Comparison of ENCODE assay signal across 8 cellular contexts in the genomic region with DNA sequence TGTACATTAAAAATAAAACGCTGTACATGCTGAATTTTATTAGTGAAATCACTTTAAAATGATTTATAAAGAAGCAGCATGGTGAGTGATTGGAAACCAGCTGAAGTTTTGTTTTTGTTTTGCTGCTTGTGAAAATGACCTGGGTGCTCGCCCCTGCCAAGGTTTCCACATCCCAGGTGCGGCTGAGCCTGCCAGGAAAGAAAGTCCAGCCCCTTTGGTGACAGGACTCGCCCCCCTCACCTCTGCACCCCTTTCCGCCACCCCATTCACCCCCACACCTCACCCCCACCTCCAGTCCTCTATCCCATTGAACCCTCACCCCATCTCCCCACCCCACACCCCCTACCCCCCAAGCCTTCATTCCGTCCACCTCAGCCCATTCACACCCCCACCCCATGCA. TPM values are rescaled to one million over a fixed set of nuclear protein-coding genes. Genes with fewer than 3 reads are reported as not detected.
DNase-seq lines count a peak whose midpoint lies in the region; ATAC-seq and TF ChIP-seq lines count a peak whose summit lies in the region.
"Not testable (repeated sequence)": the region's sequence is repeated elsewhere in the genome, so short reads cannot be mapped to it uniquely, and the experiment has no call there.

No MANE protein-coding gene starts in this region.

- peak overlapping the region; percentile 91 for H3K27ac ChIP-seq in CD4-positive, CD25-positive, alpha-beta regulatory T cell (ENCODE audit: insufficient read depth, low read length, poor library complexity, severe bottlenecking)
- not testable (repeated sequence) for H3K27ac ChIP-seq in right cardiac atrium (ENCODE audit: low read length); neuronal stem cell (replicated peaks; ENCODE audit: low read length)
- H3K27ac ChIP-seq in tibial artery = peak overlapping the region; percentile 85 to 86

- not testable (repeated sequence) for H3K23ac ChIP-seq in neuronal stem cell (ENCODE audit: low read depth, low read length, poor library complexity)

- H3K27ac Mint-ChIP-seq in CD4-positive, CD25-positive, alpha-beta regulatory T cell = peak overlapping the region in 1 of 3 donors; percentile 98
- peak overlapping the region; percentile 68 for H3K27ac Mint-ChIP-seq in T-helper 1 cell treated with Interleukin-12 subunit alpha and Interleukin-12 subunit beta and Interleukin-4 antibody, amounts not matched to agents 30 μg/mL and 1 μg/mL, for 36 hours
- H3K27ac Mint-ChIP-seq in activated naive CD4-positive, alpha-beta T cell treated with anti-CD3 and anti-CD28 coated beads, Interleukin-2, amount 50 U/mL, for 24 hours = not testable (repeated sequence)
- H3K27ac Mint-ChIP-seq in dendritic cell treated with granulocyte-macrophage colony-stimulating factor and Interleukin-4, amounts not matched to agents 40 ng/mL and 50 ng/mL, for 4 days = peak overlapping the region; percentile 92

- H3K4me3 ChIP-seq in CD4-positive, CD25-positive, alpha-beta regulatory T cell (ENCODE audit: low read depth, low read length) = not testable (repeated sequence)
- peak overlapping the region; percentile 40 for H3K4me3 ChIP-seq in Jurkat, Clone E6-1 (ENCODE audit: low read length)
- H3K4me3 ChIP-seq in right cardiac atrium (ENCODE audit: low read length) (peak overlapping the region; percentile 40), neuronal stem cell (ENCODE audit: low read length in 2 of 2) (peak overlapping the region in 1 of 2 donors; percentile 41), tibial artery (peak overlapping the region; percentile 57 to 76)

- peak in 1 of 3 donors; percentile 5 for DNase-seq in CD4-positive, CD25-positive, alpha-beta regulatory T cell
- not testable (repeated sequence) for DNase-seq in Jurkat, Clone E6-1 (ENCODE audit: low read depth, low spot score); neuronal stem cell (ENCODE audit: low spot score); tibial artery
- DNase-seq in right cardiac atrium = peak in 1 of 3 donors; percentile 31

- peaks cover 22% of the 10 kb centered on the region for H3K27me3 Mint-ChIP-seq in CD4-positive, CD25-positive, alpha-beta regulatory T cell
- peaks cover 21% of the 10 kb centered on the region for H3K27me3 Mint-ChIP-seq in T-helper 1 cell treated with Interleukin-12 subunit alpha and Interleukin-12 subunit beta and Interleukin-4 antibody, amounts not matched to agents 30 μg/mL and 1 μg/mL, for 36 hours (ENCODE audit: low read depth)
- H3K27me3 Mint-ChIP-seq in activated naive CD4-positive, alpha-beta T cell treated with anti-CD3 and anti-CD28 coated beads, Interleukin-2, amount 50 U/mL, for 24 hours = not testable (repeated sequence)
- peaks cover 17% of the 10 kb centered on the region for H3K27me3 Mint-ChIP-seq in dendritic cell treated with granulocyte-macrophage colony-stimulating factor and Interleukin-4, amounts not matched to agents 40 ng/mL and 50 ng/mL, for 4 days

- not testable (repeated sequence) for H3K36me3 ChIP-seq in CD4-positive, CD25-positive, alpha-beta regulatory T cell (ENCODE audit: control insufficient read depth, insufficient read depth, low read length); neuronal stem cell (replicated peaks in 1 of 2; ENCODE audit: control insufficient read depth in 2 of 2, insufficient read depth in 2 of 2, low read length in 2 of 2); tibial artery

- not testable (repeated sequence) for H2AK5ac ChIP-seq in neuronal stem cell (ENCODE audit: low read depth, low read length)

- not testable (repeated sequence) for H3K79me1 ChIP-seq in neuronal stem cell (ENCODE audit: low read depth, low read length)

- not testable (repeated sequence) for TF ChIP-seq CTCF in tibial artery (IDR thresholded peaks at IDR 0.05)

- H3K36me3 Mint-ChIP-seq in CD4-positive, CD25-positive, alpha-beta regulatory T cell; T-helper 1 cell treated with Interleukin-12 subunit alpha and Interleukin-12 subunit beta and Interleukin-4 antibody, amounts not matched to agents 30 μg/mL and 1 μg/mL, for 36 hours (ENCODE audit: low read depth); activated naive CD4-positive, alpha-beta T cell treated with anti-CD3 and anti-CD28 coated beads, Interleukin-2, amount 50 U/mL, for 24 hours: not testable (repeated sequence)
- peaks cover 16% of the 10 kb centered on the region for H3K36me3 Mint-ChIP-seq in dendritic cell treated with granulocyte-macrophage colony-stimulating factor and Interleukin-4, amounts not matched to agents 40 ng/mL and 50 ng/mL, for 4 days (ENCODE audit: low read depth)

- H2AFZ ChIP-seq in neuronal stem cell (ENCODE audit: low read length) = not testable (repeated sequence)

- not testable (repeated sequence) for H3K9ac ChIP-seq in neuronal stem cell (ENCODE audit: low read depth, low read length, poor library complexity)

- peak overlapping the region; percentile 18 for H3K4me2 ChIP-seq in neuronal stem cell (ENCODE audit: insufficient read depth, low read length, poor library complexity, severe bottlenecking)

- not testable (repeated sequence) for H3K18ac ChIP-seq in neuronal stem cell (ENCODE audit: low read length)

- not testable (repeated sequence) for ATAC-seq in CD4-positive, CD25-positive, alpha-beta regulatory T cell (ENCODE audit: low read depth in 2 of 2); right cardiac atrium

- H2BK5ac ChIP-seq in neuronal stem cell (ENCODE audit: low read length) = not testable (repeated sequence)

- H3K9me3 Mint-ChIP-seq in CD4-positive, CD25-positive, alpha-beta regulatory T cell; T-helper 1 cell treated with Interleukin-12 subunit alpha and Interleukin-12 subunit beta and Interleukin-4 antibody, amounts not matched to agents 30 μg/mL and 1 μg/mL, for 36 hours; activated naive CD4-positive, alpha-beta T cell treated with anti-CD3 and anti-CD28 coated beads, Interleukin-2, amount 50 U/mL, for 24 hours; dendritic cell treated with granulocyte-macrophage colony-stimulating factor and Interleukin-4, amounts not matched to agents 40 ng/mL and 50 ng/mL, for 4 days: not testable (repeated sequence)

- intact Hi-C loops in dendritic cell treated with granulocyte-macrophage colony-stimulating factor and Interleukin-4, amounts not matched to agents 40 ng/mL and 50 ng/mL, for 4 days (cut with micrococcal nuclease); tibial artery (cut with DNase I; ENCODE audit: low total_unique reads): not testable (repeated sequence)
- intact Hi-C loops in right cardiac atrium (cut with DNase I) = loop anchor here in 1 of 4 donors (10.0 kb wide), 1 partner anchor 124 kb away; a partner anchor contains a TSS

- not testable (repeated sequence) for H2BK15ac ChIP-seq in neuronal stem cell (ENCODE audit: low read length)

- H4K8ac ChIP-seq in neuronal stem cell (ENCODE audit: low read depth, low read length) = not testable (repeated sequence)

- peak overlapping the region in 3 of 4 donors; percentile 9 to 99 (median 36) for H3K4me3 Mint-ChIP-seq in CD4-positive, CD25-positive, alpha-beta regulatory T cell
- peak overlapping the region; percentile 79 for H3K4me3 Mint-ChIP-seq in T-helper 1 cell treated with Interleukin-12 subunit alpha and Interleukin-12 subunit beta and Interleukin-4 antibody, amounts not matched to agents 30 μg/mL and 1 μg/mL, for 36 hours
- peak overlapping the region; percentile 30 for H3K4me3 Mint-ChIP-seq in activated naive CD4-positive, alpha-beta T cell treated with anti-CD3 and anti-CD28 coated beads, Interleukin-2, amount 50 U/mL, for 24 hours
- peak overlapping the region; percentile 91 for H3K4me3 Mint-ChIP-seq in dendritic cell treated with granulocyte-macrophage colony-stimulating factor and Interleukin-4, amounts not matched to agents 40 ng/mL and 50 ng/mL, for 4 days

- not testable (repeated sequence) for H4K91ac ChIP-seq in neuronal stem cell (ENCODE audit: low read depth, low read length, poor library complexity)

- H3K27me3 ChIP-seq in CD4-positive, CD25-positive, alpha-beta regulatory T cell (ENCODE audit: control insufficient read depth, insufficient read depth, low read length); right cardiac atrium (ENCODE audit: control insufficient read depth, insufficient read depth); neuronal stem cell (ENCODE audit: control insufficient read depth in 3 of 3, insufficient read depth in 3 of 3, low read depth in 1 of 3, low read length in 3 of 3); tibial artery: not testable (repeated sequence)

- not testable (repeated sequence) for H3K14ac ChIP-seq in neuronal stem cell (ENCODE audit: low read length)

- not testable (repeated sequence) for H3K9me3 ChIP-seq in CD4-positive, CD25-positive, alpha-beta regulatory T cell (ENCODE audit: control insufficient read depth in 2 of 2, low read length in 2 of 2); right cardiac atrium (ENCODE audit: control insufficient read depth, low read length); neuronal stem cell (replicated peaks in 1 of 2; ENCODE audit: control insufficient read depth in 2 of 2, insufficient read depth in 1 of 2, low read depth in 1 of 2, low read length in 2 of 2); tibial artery

- H2BK120ac ChIP-seq in neuronal stem cell (ENCODE audit: low read depth, low read length) = not testable (repeated sequence)

- not testable (repeated sequence) for H2BK12ac ChIP-seq in neuronal stem cell (ENCODE audit: low read length)

- H3K4me1 Mint-ChIP-seq in CD4-positive, CD25-positive, alpha-beta regulatory T cell; T-helper 1 cell treated with Interleukin-12 subunit alpha and Interleukin-12 subunit beta and Interleukin-4 antibody, amounts not matched to agents 30 μg/mL and 1 μg/mL, for 36 hours (ENCODE audit: low read depth); activated naive CD4-positive, alpha-beta T cell treated with anti-CD3 and anti-CD28 coated beads, Interleukin-2, amount 50 U/mL, for 24 hours; dendritic cell treated with granulocyte-macrophage colony-stimulating factor and Interleukin-4, amounts not matched to agents 40 ng/mL and 50 ng/mL, for 4 days (ENCODE audit: low read depth): not testable (repeated sequence)

- H3K4me1 ChIP-seq in CD4-positive, CD25-positive, alpha-beta regulatory T cell (ENCODE audit: control insufficient read depth, insufficient read depth, low read length, poor library complexity, severe bottlenecking); right cardiac atrium (ENCODE audit: control insufficient read depth, insufficient read depth, low read length); neuronal stem cell (ENCODE audit: control insufficient read depth in 2 of 2, insufficient read depth in 1 of 2, low read depth in 1 of 2, low read length in 2 of 2); tibial artery: not testable (repeated sequence)

- H3K4ac ChIP-seq in neuronal stem cell (ENCODE audit: low read length) = not testable (repeated sequence)

- 9% methylated on average over 6 of the region's 6 CpGs for WGBS in right cardiac atrium
- WGBS in neuronal stem cell (ENCODE audit: extremely low coverage in 2 of 2, insufficient read length in 2 of 2, insufficient replicate concordance in 1 of 2), 2 donors = no CpG with 5 or more reads among the region's 6 CpGs

RNA-seq across cellular contexts. Expression of a gene that starts 0.7 kb away (rescaled TPM):
- total RNA-seq in CD4-positive, CD25-positive, alpha-beta regulatory T cell = 118 TPM
- polyA plus RNA-seq in CD4-positive, CD25-positive, alpha-beta regulatory T cell = 10 to 100 TPM; 15.5 to 20.6 (median 17.3) TPM
- 21.4 TPM for polyA plus RNA-seq in Jurkat, Clone E6-1 (2012; ENCODE audit: insufficient read depth, insufficient read length)
- total RNA-seq in right cardiac atrium = 10 to 100 TPM; 10.2 to 11.2 (median 10.6) TPM
- polyA plus RNA-seq in right cardiac atrium = 3.1 TPM
- polyA plus RNA-seq in neuronal stem cell (2013, experiment 1 of 2) = 3.6 TPM
- 4.5 TPM for polyA plus RNA-seq in neuronal stem cell (2013, experiment 2 of 2)

RNA-seq across cellular contexts. Expression of a gene that starts 43.8 kb away (rescaled TPM):
- total RNA-seq in CD4-positive, CD25-positive, alpha-beta regulatory T cell = 2.0 TPM
- 1 to 10 TPM in 2 of 4 donors, under 1 TPM in 2; 0.64 to 4.6 (median 1.0) TPM for polyA plus RNA-seq in CD4-positive, CD25-positive, alpha-beta regulatory T cell
- polyA plus RNA-seq in Jurkat, Clone E6-1 (2012; ENCODE audit: insufficient read depth, insufficient read length) = 0.27 TPM
- 1 to 10 TPM; 1.7 to 3.1 (median 2.0) TPM for total RNA-seq in right cardiac atrium
- polyA plus RNA-seq in right cardiac atrium = 1.1 TPM
- polyA plus RNA-seq in neuronal stem cell (2013, experiment 1 of 2) = 0.03 TPM
- polyA plus RNA-seq in neuronal stem cell (2013, experiment 2 of 2) = 0.03 TPM

Comparison
In these comparisons a context has a peak if more than half of its experiments do, and no peak if none do; other contexts are left out.
1. H3K4me3 Mint-ChIP-seq: peak in every context shown above with its lines; median percentile 91 in dendritic cell treated with granulocyte-macrophage colony-stimulating factor and Interleukin-4, amounts not matched to agents 40 ng/mL and 50 ng/mL, for 4 days; 79 in T-helper 1 cell treated with Interleukin-12 subunit alpha and Interleukin-12 subunit beta and Interleukin-4 antibody, amounts not matched to agents 30 μg/mL and 1 μg/mL, for 36 hours; 36 in CD4-positive, CD25-positive, alpha-beta regulatory T cell; 30 in activated naive CD4-positive, alpha-beta T cell treated with anti-CD3 and anti-CD28 coated beads, Interleukin-2, amount 50 U/mL, for 24 hours.